ENCODE assay signal across 8 cellular contexts in the genomic region with DNA sequence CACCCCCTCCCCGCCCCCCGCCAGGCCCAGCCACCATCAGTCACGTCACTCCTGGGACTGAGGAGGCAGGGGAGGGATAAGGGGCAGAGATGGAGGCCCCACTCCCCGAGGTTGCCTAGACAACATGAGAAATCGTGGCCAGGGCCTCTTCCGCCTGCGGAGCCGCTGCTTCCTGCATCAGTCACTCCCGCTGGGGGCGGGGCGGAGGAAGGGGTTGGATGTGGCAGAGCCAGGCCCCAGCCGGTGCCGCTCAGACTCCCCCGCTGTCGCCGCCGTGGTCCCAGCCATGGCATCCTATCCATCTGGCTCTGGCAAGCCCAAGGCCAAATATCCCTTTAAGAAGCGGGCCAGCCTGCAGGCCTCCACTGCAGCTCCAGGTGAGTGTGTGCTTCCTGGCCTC. TPM values are rescaled to one million over a fixed set of nuclear protein-coding genes. Genes with fewer than 3 reads are reported as not detected.
A peak's percentile ranks its signal among the peaks of the same experiment; 100 is the strongest.
DNase-seq lines count a peak whose midpoint lies in the region; ATAC-seq and TF ChIP-seq lines count a peak whose summit lies in the region.

No MANE protein-coding gene starts in this region.

- no peaks in the 10 kb centered on the region for H3K9me3 ChIP-seq in psoas muscle

- peak; percentile 93 for DNase-seq in NCI-H1694 (lab: John Stamatoyannopoulos, UW)
- DNase-seq in amygdala (lab: John Stamatoyannopoulos, UW): peak in 52 of 56 donors; percentile 44 to 92 (median 82)
- peak; percentile 96 for DNase-seq in left ventricle myocardium superior
- DNase-seq in psoas muscle: peak; percentile 94

- intact Hi-C loops in left ventricle myocardium superior (cut with micrococcal nuclease) (no loop called here), psoas muscle (cut with DNase I) (no loop called here)

- H3K4me3 Mint-ChIP-seq in T-helper 1 cell treated with Interleukin-12 subunit alpha and Interleukin-12 subunit beta and Interleukin-4 antibody, amounts not matched to agents 30 μg/mL and 1 μg/mL, for 36 hours: peak overlapping the region; percentile 96

- no peaks in the 10 kb centered on the region for H3K36me3 ChIP-seq in psoas muscle (ENCODE audit: insufficient read depth in 1 of 2, low read depth in 1 of 2)
- H3K36me3 ChIP-seq in urinary bladder (ENCODE audit: insufficient read depth): no peaks in the 10 kb centered on the region

- peaks cover 64% of the 10 kb centered on the region for H3K4me1 Mint-ChIP-seq in T-helper 1 cell treated with Interleukin-12 subunit alpha and Interleukin-12 subunit beta and Interleukin-4 antibody, amounts not matched to agents 30 μg/mL and 1 μg/mL, for 36 hours (ENCODE audit: low read depth)

- peaks cover 5% of the 10 kb centered on the region for H3K36me3 Mint-ChIP-seq in T-helper 1 cell treated with Interleukin-12 subunit alpha and Interleukin-12 subunit beta and Interleukin-4 antibody, amounts not matched to agents 30 μg/mL and 1 μg/mL, for 36 hours (ENCODE audit: low read depth)

- peak; percentile 76 for ATAC-seq in GM18498 (IDR thresholded peaks at IDR 0.05; ENCODE audit: unreplicated experiment)
- peak; percentile 61 for ATAC-seq in HG02938 (IDR thresholded peaks at IDR 0.05; ENCODE audit: unreplicated experiment)
- ATAC-seq in left ventricle myocardium superior: peak; percentile 83
- ATAC-seq in psoas muscle: peak; percentile 48 to 67 (median 56)

- peak overlapping the region; percentile 78 for H3K4me3 ChIP-seq in psoas muscle
- H3K4me3 ChIP-seq in urinary bladder (ENCODE audit: low read depth, low read length): peak overlapping the region; percentile 58

- H3K27me3 Mint-ChIP-seq in T-helper 1 cell treated with Interleukin-12 subunit alpha and Interleukin-12 subunit beta and Interleukin-4 antibody, amounts not matched to agents 30 μg/mL and 1 μg/mL, for 36 hours (ENCODE audit: low read depth): no peaks in the 10 kb centered on the region

- H3K9me3 Mint-ChIP-seq in T-helper 1 cell treated with Interleukin-12 subunit alpha and Interleukin-12 subunit beta and Interleukin-4 antibody, amounts not matched to agents 30 μg/mL and 1 μg/mL, for 36 hours: no peaks in the 10 kb centered on the region

- H3K27me3 ChIP-seq in psoas muscle (ENCODE audit: insufficient read depth in 3 of 3, low read length in 2 of 3): peaks cover 0 to 4% (median 1%) of the 10 kb centered on the region in 3 donors

- peak overlapping the region; percentile 70 for H3K27ac ChIP-seq in psoas muscle
- no peak overlapping the region for H3K27ac ChIP-seq in urinary bladder (ENCODE audit: low read depth)

- no peak for TF ChIP-seq CTCF in psoas muscle (IDR thresholded peaks at IDR 0.05)

- peak overlapping the region; percentile 94 for H3K27ac Mint-ChIP-seq in T-helper 1 cell treated with Interleukin-12 subunit alpha and Interleukin-12 subunit beta and Interleukin-4 antibody, amounts not matched to agents 30 μg/mL and 1 μg/mL, for 36 hours

- WGBS in psoas muscle, 3 donors: 6 to 12% (median 9%) methylated on average over 17 to 18 of the region's 18 CpGs
- under 1% methylated on average over 18 of the region's 18 CpGs for WGBS in urinary bladder

- H3K4me1 ChIP-seq in psoas muscle: peaks cover 11% of the 10 kb centered on the region
- H3K4me1 ChIP-seq in urinary bladder (ENCODE audit: insufficient read depth): no peaks in the 10 kb centered on the region

RNA-seq across cellular contexts. Expression of a gene that starts 1.3 kb away (rescaled TPM):
- total RNA-seq in left ventricle myocardium superior (11.0 TPM), psoas muscle (10 to 100 TPM in 1 of 4 donors, 1 to 10 TPM in 3; 7.3 to 13.1 (median 8.7) TPM), urinary bladder (36.1 TPM)
- polyA plus RNA-seq in psoas muscle (10 to 100 TPM in 1 of 3 donors, 1 to 10 TPM in 2; 4.2 to 13.9 (median 5.6) TPM), urinary bladder (29.2 TPM)

RNA-seq across cellular contexts. Expression of a gene that starts 1.5 kb away (rescaled TPM):
- total RNA-seq in left ventricle myocardium superior: not detected
- not detected for total RNA-seq in psoas muscle
- under 1 TPM in 2 of 3 donors, not detected in 1; 0.07 to 0.16 TPM for polyA plus RNA-seq in psoas muscle
- not detected for total RNA-seq in urinary bladder
- polyA plus RNA-seq in urinary bladder: not detected

RNA-seq across cellular contexts. Expression of a gene that starts 35.0 kb away (rescaled TPM):
- total RNA-seq in left ventricle myocardium superior (46.5 TPM), psoas muscle (10 to 100 TPM; 35.0 to 56.2 (median 46.9) TPM), urinary bladder (12.4 TPM)
- polyA plus RNA-seq in psoas muscle (10 to 100 TPM; 26.0 to 46.8 (median 42.9) TPM), urinary bladder (58.2 TPM)

RNA-seq across cellular contexts. Expression of a gene that starts 47.0 kb away (rescaled TPM):
- total RNA-seq in left ventricle myocardium superior: 83.6 TPM
- total RNA-seq in psoas muscle: 100 to 1,000 TPM in 2 of 4 donors, 10 to 100 TPM in 2; 38.7 to 175 (median 105) TPM
- 10 to 100 TPM; 35.5 to 86.8 (median 61.4) TPM for polyA plus RNA-seq in psoas muscle
- 78.0 TPM for total RNA-seq in urinary bladder
- polyA plus RNA-seq in urinary bladder: 77.9 TPM
